ENCODE assay signal across 8 cellular contexts in the genomic region with DNA sequence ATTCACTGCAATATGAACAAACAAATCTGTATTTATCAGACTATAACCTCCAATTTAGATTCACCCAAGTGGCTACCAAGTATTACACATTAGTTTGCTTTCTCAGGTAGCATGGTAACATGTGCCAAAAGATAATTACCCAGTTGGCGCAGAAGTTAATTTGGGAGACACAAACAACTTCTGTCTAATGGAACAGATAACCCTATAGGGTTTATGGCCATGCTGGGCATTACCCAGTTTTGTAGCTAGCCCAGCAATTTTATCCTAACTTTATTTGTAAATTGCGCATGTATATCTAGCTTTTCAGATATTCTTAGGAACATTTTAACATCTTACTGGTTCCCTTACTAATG. TPM values are rescaled to one million over a fixed set of nuclear protein-coding genes. Genes with fewer than 3 reads are reported as not detected.
DNase-seq lines count a peak whose midpoint lies in the region; ATAC-seq and TF ChIP-seq lines count a peak whose summit lies in the region.

No MANE protein-coding gene starts in this region.

- peaks cover 6% of the 10 kb centered on the region for H3K9me3 Mint-ChIP-seq in HFFc6
- H3K9me3 Mint-ChIP-seq in activated T-helper 1 cell treated with anti-CD3 and anti-CD28 coated beads, Interleukin-12 subunit alpha, Interleukin-12 subunit beta, Interleukin-2, Interleukin-4 antibody, amounts not matched to agents 30 ng/mL and 10 ng/mL and 1 ng/mL, durations not matched to agents 14 hours and 24 hours and 36 hours: no peaks in the 10 kb centered on the region
- H3K9me3 Mint-ChIP-seq in stimulated activated naive B cell treated with anti-CD40 and anti-IgM and Interleukin-4, amounts not matched to agents 10 μg/mL and 1 μg/mL and 100 μg/mL, for 72 hours: peaks cover 3 to 5% of the 10 kb centered on the region in 2 donors

- H3K4me1 Mint-ChIP-seq in HFFc6 (ENCODE audit: low read depth): peaks cover 11% of the 10 kb centered on the region
- H3K4me1 Mint-ChIP-seq in activated T-helper 1 cell treated with anti-CD3 and anti-CD28 coated beads, Interleukin-12 subunit alpha, Interleukin-12 subunit beta, Interleukin-2, Interleukin-4 antibody, amounts not matched to agents 30 ng/mL and 10 ng/mL and 1 ng/mL, durations not matched to agents 14 hours and 24 hours and 36 hours (ENCODE audit: low read depth): peaks cover 29% of the 10 kb centered on the region
- H3K4me1 Mint-ChIP-seq in stimulated activated naive B cell treated with anti-CD40 and anti-IgM and Interleukin-4, amounts not matched to agents 10 μg/mL and 1 μg/mL and 100 μg/mL, for 72 hours: peaks cover 12 to 24% of the 10 kb centered on the region in 2 donors

- H3K36me3 ChIP-seq in iPS-20b (ENCODE audit: insufficient read depth, low read depth, low read length): peaks cover 41% of the 10 kb centered on the region

- peak overlapping the region; percentile 99 for H3K4me3 Mint-ChIP-seq in HFFc6
- peak overlapping the region; percentile 98 for H3K4me3 Mint-ChIP-seq in activated T-helper 1 cell treated with anti-CD3 and anti-CD28 coated beads, Interleukin-12 subunit alpha, Interleukin-12 subunit beta, Interleukin-2, Interleukin-4 antibody, amounts not matched to agents 30 ng/mL and 10 ng/mL and 1 ng/mL, durations not matched to agents 14 hours and 24 hours and 36 hours
- H3K4me3 Mint-ChIP-seq in stimulated activated naive B cell treated with anti-CD40 and anti-IgM and Interleukin-4, amounts not matched to agents 10 μg/mL and 1 μg/mL and 100 μg/mL, for 72 hours: peak overlapping the region; percentile 95 to 97

- intact Hi-C loops in activated T-helper 1 cell treated with anti-CD3 and anti-CD28 coated beads, Interleukin-12 subunit alpha, Interleukin-12 subunit beta, Interleukin-2, Interleukin-4 antibody, amounts not matched to agents 30 ng/mL and 10 ng/mL and 1 ng/mL, durations not matched to agents 14 hours and 24 hours and 36 hours (cut with micrococcal nuclease): loop anchor here (2.0 to 10.0 kb wide), 6 partner anchors 457 to 1883 kb away; a partner anchor contains a TSS

- DNase-seq in HFFc6 (no peak), AG20443 (ENCODE audit: low spot score) (no peak), NCI-H2227 (lab: John Stamatoyannopoulos, UW; ENCODE audit: unreplicated experiment) (no peak)
- no peak for DNase-seq in activated T-helper 1 cell treated with anti-CD3 and anti-CD28 coated beads, Interleukin-12 subunit alpha, Interleukin-12 subunit beta, Interleukin-2, Interleukin-4 antibody, amounts not matched to agents 30 ng/mL and 10 ng/mL and 1 ng/mL, durations not matched to agents 14 hours and 24 hours and 36 hours (ENCODE audit: low spot score)
- no peak for DNase-seq in stimulated activated naive B cell treated with anti-CD40 and anti-IgM and Interleukin-4, amounts not matched to agents 10 μg/mL and 1 μg/mL and 100 μg/mL, for 72 hours
- DNase-seq in activated CD4-positive, alpha-beta T cell treated with anti-CD3 and anti-CD28 coated beads, Interleukin-2, amount 50 U/mL, for 4 hours: no peak

- TF ChIP-seq CTCF in HFFc6 (IDR thresholded peaks at IDR 0.05): no peak

- H3K36me3 Mint-ChIP-seq in HFFc6 (ENCODE audit: low read depth): peaks cover 34% of the 10 kb centered on the region
- H3K36me3 Mint-ChIP-seq in activated T-helper 1 cell treated with anti-CD3 and anti-CD28 coated beads, Interleukin-12 subunit alpha, Interleukin-12 subunit beta, Interleukin-2, Interleukin-4 antibody, amounts not matched to agents 30 ng/mL and 10 ng/mL and 1 ng/mL, durations not matched to agents 14 hours and 24 hours and 36 hours (ENCODE audit: low read depth): peaks cover 44% of the 10 kb centered on the region
- peaks cover 26 to 35% of the 10 kb centered on the region in 2 donors for H3K36me3 Mint-ChIP-seq in stimulated activated naive B cell treated with anti-CD40 and anti-IgM and Interleukin-4, amounts not matched to agents 10 μg/mL and 1 μg/mL and 100 μg/mL, for 72 hours

- H3K4me1 ChIP-seq in iPS-20b (ENCODE audit: insufficient read depth, low read length): no peaks in the 10 kb centered on the region; the same call in 1 of the 2 replicates

- no peaks in the 10 kb centered on the region for H3K9me3 ChIP-seq in iPS-20b (ENCODE audit: insufficient read depth, low read depth, low read length)

- peak overlapping the region; percentile 99 for H3K27ac ChIP-seq in iPS-20b (ENCODE audit: low read length)

- H3K27me3 ChIP-seq in iPS-20b (ENCODE audit: insufficient read depth, low read length): no peaks in the 10 kb centered on the region

- ATAC-seq in stimulated activated naive B cell treated with anti-CD40 and anti-IgM and Interleukin-4, amounts not matched to agents 10 μg/mL and 1 μg/mL and 100 μg/mL, for 72 hours (replicated peaks): no peak
- ATAC-seq in GM18873 (IDR thresholded peaks at IDR 0.05; ENCODE audit: low FRiP score, unreplicated experiment): no peak

- peaks cover 9% of the 10 kb centered on the region for H3K27me3 Mint-ChIP-seq in HFFc6 (ENCODE audit: insufficient read depth)
- peaks cover 2% of the 10 kb centered on the region for H3K27me3 Mint-ChIP-seq in activated T-helper 1 cell treated with anti-CD3 and anti-CD28 coated beads, Interleukin-12 subunit alpha, Interleukin-12 subunit beta, Interleukin-2, Interleukin-4 antibody, amounts not matched to agents 30 ng/mL and 10 ng/mL and 1 ng/mL, durations not matched to agents 14 hours and 24 hours and 36 hours (ENCODE audit: insufficient read depth)
- no peaks in the 10 kb centered on the region for H3K27me3 Mint-ChIP-seq in stimulated activated naive B cell treated with anti-CD40 and anti-IgM and Interleukin-4, amounts not matched to agents 10 μg/mL and 1 μg/mL and 100 μg/mL, for 72 hours

- peak overlapping the region; percentile 99 for H3K27ac Mint-ChIP-seq in HFFc6
- H3K27ac Mint-ChIP-seq in activated T-helper 1 cell treated with anti-CD3 and anti-CD28 coated beads, Interleukin-12 subunit alpha, Interleukin-12 subunit beta, Interleukin-2, Interleukin-4 antibody, amounts not matched to agents 30 ng/mL and 10 ng/mL and 1 ng/mL, durations not matched to agents 14 hours and 24 hours and 36 hours: peak overlapping the region; percentile 100
- H3K27ac Mint-ChIP-seq in stimulated activated naive B cell treated with anti-CD40 and anti-IgM and Interleukin-4, amounts not matched to agents 10 μg/mL and 1 μg/mL and 100 μg/mL, for 72 hours: peak overlapping the region; percentile 100

- peak overlapping the region; percentile 100 for H3K9ac ChIP-seq in iPS-20b (ENCODE audit: low read depth, low read length)

- H3K4me3 ChIP-seq in iPS-20b (ENCODE audit: low read length): peak overlapping the region; percentile 99

RNA-seq across cellular contexts. Expression of a gene that starts 0.8 kb away (rescaled TPM):
- 100 to 1,000 TPM; 145 to 211 (median 166) TPM for total RNA-seq in HFFc6 (2021; fragmentation: NEBNext Ultra II Directional; extraction: Animal tissue kit (Norgen Biotek cat#: 25700))
- 123 and 145 TPM in 2 replicates for total RNA-seq in activated T-helper 1 cell treated with anti-CD3 and anti-CD28 coated beads, Interleukin-12 subunit alpha, Interleukin-12 subunit beta, Interleukin-2, Interleukin-4 antibody, amounts not matched to agents 30 ng/mL and 10 ng/mL and 1 ng/mL, durations not matched to agents 14 hours and 24 hours and 36 hours

RNA-seq across cellular contexts. Expression of a gene that starts 39.2 kb away (rescaled TPM):
- total RNA-seq in HFFc6 (2021; fragmentation: NEBNext Ultra II Directional; extraction: Animal tissue kit (Norgen Biotek cat#: 25700)): 10 to 100 TPM; 30.5 to 38.1 (median 36.1) TPM
- 8.1 and 10.5 TPM in 2 replicates for total RNA-seq in activated T-helper 1 cell treated with anti-CD3 and anti-CD28 coated beads, Interleukin-12 subunit alpha, Interleukin-12 subunit beta, Interleukin-2, Interleukin-4 antibody, amounts not matched to agents 30 ng/mL and 10 ng/mL and 1 ng/mL, durations not matched to agents 14 hours and 24 hours and 36 hours
